9 cellular contexts compared by ENCODE assay signal in genomic region chr3:39149059-39149455, GRCh38. TPM values are rescaled to one million over a fixed set of nuclear protein-coding genes. Genes with fewer than 3 reads are reported as not detected.
A peak's percentile ranks its signal among the peaks of the same experiment; 100 is the strongest.
DNase-seq lines count a peak whose midpoint lies in the region; ATAC-seq, FAIRE-seq and TF ChIP-seq lines count a peak whose summit lies in the region.
"Had no signal": no experiment of that assay in that cellular context is flagged by ENCODE, and none has a peak within 500 bp of the region (broad histone marks: within the 10 kb centered on the region; RNA-seq: fewer than 3 reads in every experiment).

No MANE protein-coding gene starts in this region.

- DNase-seq in HL-60 (ENCODE audit: low read depth in 1 of 2, low spot score in 1 of 2) = no peak
- DNase-seq in brain microvascular endothelial cell = no peak
- DNase-seq in natural killer cell = no peak
- no peak for DNase-seq in D721Med (ENCODE audit: insufficient read length, low spot score)
- no peak for DNase-seq in NCI-H526 (lab: John Stamatoyannopoulos, UW)
- no peak for DNase-seq in Kasumi-1 (lab: John Stamatoyannopoulos, UW)
- DNase-seq: NCI-H2107 had no signal

- no peak for FAIRE-seq in D721Med (lab: Jason Lieb, UNC)

- H3K4me2 ChIP-seq in BLaER1 treated with 17β-estradiol and CSF1 and Interleukin-3, amounts not matched to agents 10 nM and 100 nM = peak overlapping the region; percentile 97 to 100 (median 99)

- in situ Hi-C loops in brain microvascular endothelial cell (cut with HindIII; ENCODE audit: low pct_ligation_motif_present, low sequenced_read_pairs) = no loop called here

- peak overlapping the region in 6 of 10 experiments; percentile 53 to 98 (median 72); a peak in 12 of 20 replicates for H3K4me3 ChIP-seq in BLaER1 treated with 17β-estradiol and CSF1 and Interleukin-3, amounts not matched to agents 10 nM and 100 nM
- no peak overlapping the region for H3K4me3 ChIP-seq in HL-60 (replicated peaks; ENCODE audit: insufficient read depth, low read length)
- H3K4me3 ChIP-seq in brain microvascular endothelial cell (ENCODE audit: low read depth, low read length) = no peak overlapping the region

- no peaks in the 10 kb centered on the region for H3K27me3 Mint-ChIP-seq in natural killer cell (ENCODE audit: low read depth in 2 of 2)

- peaks cover 6% of the 10 kb centered on the region for H3K36me3 Mint-ChIP-seq in natural killer cell

- peaks cover 18 to 27% (median 25%) of the 10 kb centered on the region in 11 experiments for H3K36me3 ChIP-seq in BLaER1 treated with 17β-estradiol and CSF1 and Interleukin-3, amounts not matched to agents 10 nM and 100 nM
- peaks cover 24% of the 10 kb centered on the region for H3K36me3 ChIP-seq in brain microvascular endothelial cell (replicated peaks)

- peak overlapping the region; percentile 96 for H3K4me3 Mint-ChIP-seq in natural killer cell

- H3K9ac ChIP-seq in BLaER1 treated with 17β-estradiol and CSF1 and Interleukin-3, amounts not matched to agents 10 nM and 100 nM = peak overlapping the region; percentile 76 to 99 (median 96); a peak in 21 of 22 replicates

- H3K27ac Mint-ChIP-seq in natural killer cell = peak overlapping the region; percentile 97 to 99

- H3K4me1 Mint-ChIP-seq in natural killer cell = peaks cover 73 to 77% of the 10 kb centered on the region in 2 donors

- H3K9me3 ChIP-seq in BLaER1 treated with 17β-estradiol and CSF1 and Interleukin-3, amounts not matched to agents 10 nM and 100 nM (replicated peaks in 1 of 11) = no peaks in the 10 kb centered on the region

- H3K27ac ChIP-seq in BLaER1 treated with 17β-estradiol and CSF1 and Interleukin-3, amounts not matched to agents 10 nM and 100 nM = peak overlapping the region; percentile 84 to 100 (median 96)
- peak overlapping the region; percentile 88 for H3K27ac ChIP-seq in HL-60 (replicated peaks)
- H3K27ac ChIP-seq in brain microvascular endothelial cell = peak overlapping the region; percentile 90

- intact Hi-C loops in natural killer cell (cut with micrococcal nuclease) = no loop called here

- no peaks in the 10 kb centered on the region for H3K27me3 ChIP-seq in BLaER1 treated with 17β-estradiol and CSF1 and Interleukin-3, amounts not matched to agents 10 nM and 100 nM
- H3K27me3 ChIP-seq in HL-60 (ENCODE audit: insufficient read depth, poor library complexity, severe bottlenecking) (no peaks in the 10 kb centered on the region), brain microvascular endothelial cell (replicated peaks) (no peaks in the 10 kb centered on the region)

- TF ChIP-seq CTCF in HL-60 (IDR thresholded peaks at IDR 0.05; ENCODE audit: insufficient read depth, low read length) (no peak), brain microvascular endothelial cell (IDR thresholded peaks at IDR 0.05; ENCODE audit: low read depth, low read length, missing control alignments) (no peak), natural killer cell (IDR thresholded peaks at IDR 0.05) (no peak), D721Med (IDR thresholded peaks at IDR 0.05; ENCODE audit: insufficient read depth, missing control alignments) (no peak)

- ATAC-seq in natural killer cell (no peak), GM21786 (IDR thresholded peaks at IDR 0.05; ENCODE audit: unreplicated experiment) (no peak)

- H3K9me3 Mint-ChIP-seq in natural killer cell = no peaks in the 10 kb centered on the region

- peaks cover 35 to 90% (median 66%) of the 10 kb centered on the region in 11 experiments; a peak in 21 of 22 replicates for H4K20me1 ChIP-seq in BLaER1 treated with 17β-estradiol and CSF1 and Interleukin-3, amounts not matched to agents 10 nM and 100 nM

- peaks cover 77 to 88% (median 86%) of the 10 kb centered on the region in 10 experiments for H3K4me1 ChIP-seq in BLaER1 treated with 17β-estradiol and CSF1 and Interleukin-3, amounts not matched to agents 10 nM and 100 nM

RNA-seq across cellular contexts. Expression of gene CSRNP1, which starts 4.3 kb away (rescaled TPM):
- total RNA-seq in natural killer cell = 100 to 1,000 TPM; 208 to 300 (median 253) TPM

RNA-seq across cellular contexts. Expression of gene TTC21A, which starts 41.6 kb away (rescaled TPM):
- total RNA-seq in natural killer cell = 1 to 10 TPM; 2.1 to 3.9 (median 2.4) TPM

RNA-seq across cellular contexts. Expression of gene GORASP1, which starts 41.6 kb away (rescaled TPM):
- total RNA-seq in natural killer cell = 10 to 100 TPM; 20.2 to 21.3 (median 20.8) TPM

RNA-seq across cellular contexts. Expression of gene XIRP1, which starts 43.3 kb away (rescaled TPM):
- under 1 TPM; 0.14 to 0.40 (median 0.24) TPM for total RNA-seq in natural killer cell

Comparison
In these comparisons a context has a peak if more than half of its experiments do, and no peak if none do; other contexts are left out.
1. H3K4me3 ChIP-seq: peak in BLaER1 treated with 17β-estradiol and CSF1 and Interleukin-3, amounts not matched to agents 10 nM and 100 nM (6 of 10); none in HL-60 (single experiment) and brain microvascular endothelial cell (single experiment).
2. Peak in every context shown above with its lines, with median percentiles within 50 percentile points of each other: H3K27ac ChIP-seq.